ENCODE assay signal across 13 cellular contexts in genomic region chr1:207362962-207363858, GRCh38. TPM values are rescaled to one million over a fixed set of nuclear protein-coding genes. Genes with fewer than 3 reads are reported as not detected.
A peak's percentile ranks its signal among the peaks of the same experiment; 100 is the strongest.
DNase-seq lines count a peak whose midpoint lies in the region; ATAC-seq, FAIRE-seq and TF ChIP-seq lines count a peak whose summit lies in the region.
"Had no signal": no experiment of that assay in that cellular context is flagged by ENCODE, and none has a peak within 500 bp of the region (broad histone marks: within the 10 kb centered on the region; RNA-seq: fewer than 3 reads in every experiment).

No MANE protein-coding gene starts in this region.

- no peaks in the 10 kb centered on the region for H3K27me3 Mint-ChIP-seq in natural killer cell treated with Interleukin-12 subunit alpha and Interleukin-12 subunit beta and Interleukin-15 and Interleukin-18, amount 100 ng/mL, for 72 hours
- H3K27me3 Mint-ChIP-seq in glutamatergic neuron (ENCODE audit: unreplicated experiment), result no peaks in the 10 kb centered on the region

- H3K36me3 ChIP-seq in bronchial epithelial cell (ENCODE audit: control insufficient read depth, insufficient read depth, low read length), result peaks cover 3% of the 10 kb centered on the region
- H3K36me3 ChIP-seq: thyroid gland had no signal

- peak; percentile 89 to 90 for ATAC-seq in activated CD4-positive, CD25-positive, alpha-beta regulatory T cell treated with anti-CD3 and anti-CD28 coated beads, Interleukin-2, amount 50 U/mL, for 24 hours
- peak; percentile 72 to 84 for ATAC-seq in natural killer cell treated with Interleukin-12 subunit alpha and Interleukin-12 subunit beta and Interleukin-15 and Interleukin-18, amount 100 ng/mL, for 72 hours

- H3K27ac Mint-ChIP-seq in natural killer cell treated with Interleukin-12 subunit alpha and Interleukin-12 subunit beta and Interleukin-15 and Interleukin-18, amount 100 ng/mL, for 72 hours, result no peak overlapping the region
- H3K27ac Mint-ChIP-seq in glutamatergic neuron (ENCODE audit: unreplicated experiment), result no peak overlapping the region

- TF ChIP-seq CTCF in bronchial epithelial cell (IDR thresholded peaks at IDR 0.05; ENCODE audit: insufficient read depth, low read length, severe bottlenecking), result no peak
- no peak for TF ChIP-seq CTCF in glutamatergic neuron (IDR thresholded peaks at IDR 0.05; ENCODE audit: partially characterized antibody, unreplicated experiment)

- H3K4me3 Mint-ChIP-seq in natural killer cell treated with Interleukin-12 subunit alpha and Interleukin-12 subunit beta and Interleukin-15 and Interleukin-18, amount 100 ng/mL, for 72 hours, result no peak overlapping the region
- no peak overlapping the region for H3K4me3 Mint-ChIP-seq in glutamatergic neuron (ENCODE audit: unreplicated experiment)

- no peaks in the 10 kb centered on the region for H3K9me3 Mint-ChIP-seq in natural killer cell treated with Interleukin-12 subunit alpha and Interleukin-12 subunit beta and Interleukin-15 and Interleukin-18, amount 100 ng/mL, for 72 hours
- no peaks in the 10 kb centered on the region for H3K9me3 Mint-ChIP-seq in glutamatergic neuron (ENCODE audit: unreplicated experiment)

- no peak overlapping the region for H3K4me3 ChIP-seq in bronchial epithelial cell (ENCODE audit: low read depth, low read length)
- H3K4me3 ChIP-seq: thyroid gland had no signal

- H3K4me1 Mint-ChIP-seq in natural killer cell treated with Interleukin-12 subunit alpha and Interleukin-12 subunit beta and Interleukin-15 and Interleukin-18, amount 100 ng/mL, for 72 hours (ENCODE audit: low read depth in 2 of 2), result peaks cover 0 to under 1% of the 10 kb centered on the region in 2 donors
- H3K4me1 Mint-ChIP-seq in glutamatergic neuron (ENCODE audit: low read depth, unreplicated experiment), result no peaks in the 10 kb centered on the region

- DNase-seq in activated CD4-positive, CD25-positive, alpha-beta regulatory T cell treated with anti-CD3 and anti-CD28 coated beads, Interleukin-2, amount 50 U/mL, for 72 hours, result no peak
- DNase-seq in LHCN-M2 (ENCODE audit: low read depth) (peak; percentile 10), bronchial epithelial cell (ENCODE audit: low read depth) (peak; percentile 45), glutamatergic neuron (no peak), GM19238 (ENCODE audit: insufficient read length, low spot score) (no peak), SW 1271 (lab: John Stamatoyannopoulos, UW) (no peak)
- DNase-seq in natural killer cell treated with Interleukin-12 subunit alpha and Interleukin-12 subunit beta and Interleukin-15 and Interleukin-18, amount 100 ng/mL, for 72 hours (ENCODE audit: low spot score), result no peak
- DNase-seq: activated CD8-positive, alpha-beta memory T cell treated with anti-CD3 and anti-CD28 coated beads, Interleukin-2, amount 50 U/mL, for 48 hours; hippocampal formation; SHP77; thyroid gland had no signal

- peaks cover 5% of the 10 kb centered on the region for H3K36me3 Mint-ChIP-seq in natural killer cell treated with Interleukin-12 subunit alpha and Interleukin-12 subunit beta and Interleukin-15 and Interleukin-18, amount 100 ng/mL, for 72 hours
- no peaks in the 10 kb centered on the region for H3K36me3 Mint-ChIP-seq in glutamatergic neuron (ENCODE audit: unreplicated experiment)

- no peak for FAIRE-seq in bronchial epithelial cell (lab: Jason Lieb, UNC)
- FAIRE-seq: A204.1 had no signal

- H3K27me3 ChIP-seq in bronchial epithelial cell (ENCODE audit: control insufficient read depth, insufficient read depth, low read length), result no peaks in the 10 kb centered on the region
- H3K27me3 ChIP-seq: thyroid gland had no signal

RNA-seq across cellular contexts. Expression of gene CD55, which starts 41.7 kb away (rescaled TPM):
- total RNA-seq in LHCN-M2 (2014; rRNA removed), result 22.9 and 23.8 TPM in 2 replicates
- 10.6 TPM for polyA plus RNA-seq in LHCN-M2 (2012)
- total RNA-seq in bronchial epithelial cell, result 63.4 and 85.3 TPM in 2 replicates
- total RNA-seq in natural killer cell treated with Interleukin-12 subunit alpha and Interleukin-12 subunit beta and Interleukin-15 and Interleukin-18, amount 100 ng/mL, for 72 hours, result 10 to 100 TPM; 41.5 to 84.0 TPM
- 25.5 TPM for total RNA-seq in glutamatergic neuron (ENCODE audit: unreplicated experiment)

Comparison
In these comparisons a context has a peak if more than half of its experiments do, and no peak if none do; other contexts are left out.
1. DNase-seq: peak in LHCN-M2 (single experiment) and bronchial epithelial cell (single experiment); none in activated CD4-positive, CD25-positive, alpha-beta regulatory T cell treated with anti-CD3 and anti-CD28 coated beads, Interleukin-2, amount 50 U/mL, for 72 hours (single experiment), natural killer cell treated with Interleukin-12 subunit alpha and Interleukin-12 subunit beta and Interleukin-15 and Interleukin-18, amount 100 ng/mL, for 72 hours (single experiment), glutamatergic neuron (single experiment), GM19238 (single experiment) and SW 1271 (0 of 2).